ENCODE assay signal across 1 cellular context in the genomic region with DNA sequence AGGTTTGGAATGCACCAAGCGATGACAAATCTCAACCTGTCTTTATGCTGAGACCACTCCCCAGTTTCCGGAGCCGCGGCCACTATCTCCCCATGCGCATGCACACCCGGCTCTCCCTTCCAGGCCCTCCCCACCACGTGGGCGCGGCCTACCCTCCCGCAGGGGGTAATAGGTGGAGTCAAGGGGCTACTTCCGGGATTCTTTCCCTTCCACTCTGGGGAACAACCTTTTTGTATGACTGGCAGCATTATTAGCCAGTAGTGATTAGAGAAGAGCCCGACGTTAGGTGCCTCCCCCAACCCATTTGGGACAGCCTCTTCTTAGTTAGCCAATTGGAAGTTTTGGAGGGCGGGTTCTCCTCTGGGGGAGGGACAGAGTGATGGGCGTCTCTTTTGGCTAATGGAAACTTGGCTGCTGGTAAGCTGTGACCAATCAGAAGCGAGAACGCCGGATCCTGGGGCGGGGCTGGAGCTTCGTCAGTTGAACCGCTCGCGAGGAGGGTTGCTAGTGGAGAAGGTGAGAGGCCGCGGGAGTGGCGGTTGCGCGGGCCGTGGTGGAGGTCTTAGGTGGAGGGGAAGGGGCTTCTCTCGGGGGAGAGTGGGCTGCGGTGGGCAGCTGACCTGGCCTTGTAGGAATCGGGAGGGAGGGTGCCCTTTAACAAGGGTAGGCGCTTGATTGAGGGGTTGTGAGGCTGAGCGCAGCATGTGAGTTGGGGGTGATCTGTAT.
TF ChIP-seq lines count a peak whose summit lies in the region.

A gene with protein sequence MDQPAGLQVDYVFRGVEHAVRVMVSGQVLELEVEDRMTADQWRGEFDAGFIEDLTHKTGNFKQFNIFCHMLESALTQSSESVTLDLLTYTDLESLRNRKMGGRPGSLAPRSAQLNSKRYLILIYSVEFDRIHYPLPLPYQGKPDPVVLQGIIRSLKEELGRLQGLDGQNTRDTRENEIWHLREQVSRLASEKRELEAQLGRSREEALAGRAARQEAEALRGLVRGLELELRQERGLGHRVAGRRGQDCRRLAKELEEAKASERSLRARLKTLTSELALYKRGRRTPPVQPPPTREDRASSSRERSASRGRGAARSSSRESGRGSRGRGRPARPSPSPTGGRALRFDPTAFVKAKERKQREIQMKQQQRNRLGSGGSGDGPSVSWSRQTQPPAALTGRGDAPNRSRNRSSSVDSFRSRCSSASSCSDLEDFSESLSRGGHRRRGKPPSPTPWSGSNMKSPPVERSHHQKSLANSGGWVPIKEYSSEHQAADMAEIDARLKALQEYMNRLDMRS (plus strand): TSS at position 479 of the 726 bp plus-strand sequence. CDS start 7,552 bp downstream, outside the sequence.

TF ChIP-seq in K562, 482 proteins besides CTCF, POLR2A, EP300 and RAD21 (continued from another document and continues in another):
- TF ChIP-seq, protein P1, sequence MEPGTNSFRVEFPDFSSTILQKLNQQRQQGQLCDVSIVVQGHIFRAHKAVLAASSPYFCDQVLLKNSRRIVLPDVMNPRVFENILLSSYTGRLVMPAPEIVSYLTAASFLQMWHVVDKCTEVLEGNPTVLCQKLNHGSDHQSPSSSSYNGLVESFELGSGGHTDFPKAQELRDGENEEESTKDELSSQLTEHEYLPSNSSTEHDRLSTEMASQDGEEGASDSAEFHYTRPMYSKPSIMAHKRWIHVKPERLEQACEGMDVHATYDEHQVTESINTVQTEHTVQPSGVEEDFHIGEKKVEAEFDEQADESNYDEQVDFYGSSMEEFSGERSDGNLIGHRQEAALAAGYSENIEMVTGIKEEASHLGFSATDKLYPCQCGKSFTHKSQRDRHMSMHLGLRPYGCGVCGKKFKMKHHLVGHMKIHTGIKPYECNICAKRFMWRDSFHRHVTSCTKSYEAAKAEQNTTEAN (CRISPR knock-in tag; IDR thresholded peaks at IDR 0.05), result no peak
- no peak for TF ChIP-seq ZZZ3 (IDR thresholded peaks at IDR 0.05)
- TF ChIP-seq KLF16 (IDR thresholded peaks at IDR 0.05), result no peak
- no peak for TF ChIP-seq XRCC3 (IDR thresholded peaks at IDR 0.05)
- TF ChIP-seq GABPB2 (CRISPR knock-in tag; conservative IDR thresholded peaks at IDR 0.05), result no peak
- TF ChIP-seq NFIC (IDR thresholded peaks at IDR 0.05), result no peak
- TF ChIP-seq, protein P2, sequence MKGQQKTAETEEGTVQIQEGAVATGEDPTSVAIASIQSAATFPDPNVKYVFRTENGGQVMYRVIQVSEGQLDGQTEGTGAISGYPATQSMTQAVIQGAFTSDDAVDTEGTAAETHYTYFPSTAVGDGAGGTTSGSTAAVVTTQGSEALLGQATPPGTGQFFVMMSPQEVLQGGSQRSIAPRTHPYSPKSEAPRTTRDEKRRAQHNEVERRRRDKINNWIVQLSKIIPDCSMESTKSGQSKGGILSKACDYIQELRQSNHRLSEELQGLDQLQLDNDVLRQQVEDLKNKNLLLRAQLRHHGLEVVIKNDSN (CRISPR knock-in tag; IDR thresholded peaks at IDR 0.05), result peak; percentile 94
- TF ChIP-seq, protein P3, sequence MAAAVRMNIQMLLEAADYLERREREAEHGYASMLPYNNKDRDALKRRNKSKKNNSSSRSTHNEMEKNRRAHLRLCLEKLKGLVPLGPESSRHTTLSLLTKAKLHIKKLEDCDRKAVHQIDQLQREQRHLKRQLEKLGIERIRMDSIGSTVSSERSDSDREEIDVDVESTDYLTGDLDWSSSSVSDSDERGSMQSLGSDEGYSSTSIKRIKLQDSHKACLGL (CRISPR knock-in tag; IDR thresholded peaks at IDR 0.05; ENCODE audit: borderline replicate concordance, poor library complexity, severe bottlenecking), result peak; percentile 64
- peak; percentile 96 for TF ChIP-seq ELF2 (CRISPR knock-in tag; IDR thresholded peaks at IDR 0.05)
- no peak for TF ChIP-seq RNF2 (IDR thresholded peaks at IDR 0.05)
- no peak for TF ChIP-seq XRCC4 (IDR thresholded peaks at IDR 0.05; ENCODE audit: extremely low read depth, insufficient read depth, insufficient read length)
- TF ChIP-seq, protein P4, sequence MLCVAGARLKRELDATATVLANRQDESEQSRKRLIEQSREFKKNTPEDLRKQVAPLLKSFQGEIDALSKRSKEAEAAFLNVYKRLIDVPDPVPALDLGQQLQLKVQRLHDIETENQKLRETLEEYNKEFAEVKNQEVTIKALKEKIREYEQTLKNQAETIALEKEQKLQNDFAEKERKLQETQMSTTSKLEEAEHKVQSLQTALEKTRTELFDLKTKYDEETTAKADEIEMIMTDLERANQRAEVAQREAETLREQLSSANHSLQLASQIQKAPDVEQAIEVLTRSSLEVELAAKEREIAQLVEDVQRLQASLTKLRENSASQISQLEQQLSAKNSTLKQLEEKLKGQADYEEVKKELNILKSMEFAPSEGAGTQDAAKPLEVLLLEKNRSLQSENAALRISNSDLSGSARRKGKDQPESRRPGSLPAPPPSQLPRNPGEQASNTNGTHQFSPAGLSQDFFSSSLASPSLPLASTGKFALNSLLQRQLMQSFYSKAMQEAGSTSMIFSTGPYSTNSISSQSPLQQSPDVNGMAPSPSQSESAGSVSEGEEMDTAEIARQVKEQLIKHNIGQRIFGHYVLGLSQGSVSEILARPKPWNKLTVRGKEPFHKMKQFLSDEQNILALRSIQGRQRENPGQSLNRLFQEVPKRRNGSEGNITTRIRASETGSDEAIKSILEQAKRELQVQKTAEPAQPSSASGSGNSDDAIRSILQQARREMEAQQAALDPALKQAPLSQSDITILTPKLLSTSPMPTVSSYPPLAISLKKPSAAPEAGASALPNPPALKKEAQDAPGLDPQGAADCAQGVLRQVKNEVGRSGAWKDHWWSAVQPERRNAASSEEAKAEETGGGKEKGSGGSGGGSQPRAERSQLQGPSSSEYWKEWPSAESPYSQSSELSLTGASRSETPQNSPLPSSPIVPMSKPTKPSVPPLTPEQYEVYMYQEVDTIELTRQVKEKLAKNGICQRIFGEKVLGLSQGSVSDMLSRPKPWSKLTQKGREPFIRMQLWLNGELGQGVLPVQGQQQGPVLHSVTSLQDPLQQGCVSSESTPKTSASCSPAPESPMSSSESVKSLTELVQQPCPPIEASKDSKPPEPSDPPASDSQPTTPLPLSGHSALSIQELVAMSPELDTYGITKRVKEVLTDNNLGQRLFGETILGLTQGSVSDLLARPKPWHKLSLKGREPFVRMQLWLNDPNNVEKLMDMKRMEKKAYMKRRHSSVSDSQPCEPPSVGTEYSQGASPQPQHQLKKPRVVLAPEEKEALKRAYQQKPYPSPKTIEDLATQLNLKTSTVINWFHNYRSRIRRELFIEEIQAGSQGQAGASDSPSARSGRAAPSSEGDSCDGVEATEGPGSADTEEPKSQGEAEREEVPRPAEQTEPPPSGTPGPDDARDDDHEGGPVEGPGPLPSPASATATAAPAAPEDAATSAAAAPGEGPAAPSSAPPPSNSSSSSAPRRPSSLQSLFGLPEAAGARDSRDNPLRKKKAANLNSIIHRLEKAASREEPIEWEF (CRISPR knock-in tag; IDR thresholded peaks at IDR 0.05), result no peak
- TF ChIP-seq, protein P5, sequence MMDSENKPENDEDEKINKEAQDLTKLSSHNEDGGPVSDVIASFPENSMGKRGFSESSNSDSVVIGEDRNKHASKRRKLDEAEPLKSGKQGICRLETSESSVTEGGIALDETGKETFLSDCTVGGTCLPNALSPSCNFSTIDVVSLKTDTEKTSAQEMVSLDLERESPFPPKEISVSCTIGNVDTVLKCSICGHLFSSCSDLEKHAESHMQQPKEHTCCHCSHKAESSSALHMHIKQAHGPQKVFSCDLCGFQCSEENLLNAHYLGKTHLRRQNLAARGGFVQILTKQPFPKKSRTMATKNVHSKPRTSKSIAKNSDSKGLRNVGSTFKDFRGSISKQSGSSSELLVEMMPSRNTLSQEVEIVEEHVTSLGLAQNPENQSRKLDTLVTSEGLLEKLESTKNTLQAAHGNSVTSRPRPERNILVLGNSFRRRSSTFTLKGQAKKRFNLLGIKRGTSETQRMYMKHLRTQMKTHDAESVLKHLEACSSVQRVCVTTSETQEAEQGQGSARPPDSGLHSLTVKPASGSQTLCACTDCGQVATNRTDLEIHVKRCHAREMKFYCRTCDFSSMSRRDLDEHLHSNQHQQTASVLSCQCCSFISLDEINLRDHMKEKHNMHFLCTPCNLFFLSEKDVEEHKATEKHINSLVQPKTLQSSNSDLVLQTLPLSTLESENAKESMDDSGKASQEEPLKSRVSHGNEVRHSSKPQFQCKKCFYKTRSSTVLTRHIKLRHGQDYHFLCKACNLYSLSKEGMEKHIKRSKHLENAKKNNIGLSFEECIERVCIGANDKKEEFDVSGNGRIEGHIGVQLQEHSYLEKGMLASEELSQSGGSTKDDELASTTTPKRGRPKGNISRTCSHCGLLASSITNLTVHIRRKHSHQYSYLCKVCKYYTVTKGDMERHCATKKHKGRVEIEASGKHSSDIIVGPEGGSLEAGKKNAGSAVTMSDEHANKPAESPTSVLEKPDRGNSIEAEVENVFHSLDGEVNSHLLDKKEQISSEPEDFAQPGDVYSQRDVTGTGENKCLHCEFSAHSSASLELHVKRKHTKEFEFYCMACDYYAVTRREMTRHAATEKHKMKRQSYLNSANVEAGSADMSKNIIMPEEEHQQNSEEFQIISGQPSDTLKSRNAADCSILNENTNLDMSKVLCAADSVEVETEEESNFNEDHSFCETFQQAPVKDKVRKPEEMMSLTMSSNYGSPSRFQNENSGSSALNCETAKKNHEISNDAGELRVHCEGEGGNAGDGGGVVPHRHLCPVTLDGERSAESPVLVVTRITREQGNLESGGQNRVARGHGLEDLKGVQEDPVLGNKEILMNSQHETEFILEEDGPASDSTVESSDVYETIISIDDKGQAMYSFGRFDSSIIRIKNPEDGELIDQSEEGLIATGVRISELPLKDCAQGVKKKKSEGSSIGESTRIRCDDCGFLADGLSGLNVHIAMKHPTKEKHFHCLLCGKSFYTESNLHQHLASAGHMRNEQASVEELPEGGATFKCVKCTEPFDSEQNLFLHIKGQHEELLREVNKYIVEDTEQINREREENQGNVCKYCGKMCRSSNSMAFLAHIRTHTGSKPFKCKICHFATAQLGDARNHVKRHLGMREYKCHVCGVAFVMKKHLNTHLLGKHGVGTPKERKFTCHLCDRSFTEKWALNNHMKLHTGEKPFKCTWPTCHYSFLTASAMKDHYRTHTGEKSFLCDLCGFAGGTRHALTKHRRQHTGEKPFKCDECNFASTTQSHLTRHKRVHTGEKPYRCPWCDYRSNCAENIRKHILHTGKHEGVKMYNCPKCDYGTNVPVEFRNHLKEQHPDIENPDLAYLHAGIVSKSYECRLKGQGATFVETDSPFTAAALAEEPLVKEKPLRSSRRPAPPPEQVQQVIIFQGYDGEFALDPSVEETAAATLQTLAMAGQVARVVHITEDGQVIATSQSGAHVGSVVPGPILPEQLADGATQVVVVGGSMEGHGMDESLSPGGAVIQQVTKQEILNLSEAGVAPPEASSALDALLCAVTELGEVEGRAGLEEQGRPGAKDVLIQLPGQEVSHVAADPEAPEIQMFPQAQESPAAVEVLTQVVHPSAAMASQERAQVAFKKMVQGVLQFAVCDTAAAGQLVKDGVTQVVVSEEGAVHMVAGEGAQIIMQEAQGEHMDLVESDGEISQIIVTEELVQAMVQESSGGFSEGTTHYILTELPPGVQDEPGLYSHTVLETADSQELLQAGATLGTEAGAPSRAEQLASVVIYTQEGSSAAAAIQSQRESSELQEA (IDR thresholded peaks at IDR 0.05; ENCODE audit: low read depth), result no peak
- TF ChIP-seq, protein P6, sequence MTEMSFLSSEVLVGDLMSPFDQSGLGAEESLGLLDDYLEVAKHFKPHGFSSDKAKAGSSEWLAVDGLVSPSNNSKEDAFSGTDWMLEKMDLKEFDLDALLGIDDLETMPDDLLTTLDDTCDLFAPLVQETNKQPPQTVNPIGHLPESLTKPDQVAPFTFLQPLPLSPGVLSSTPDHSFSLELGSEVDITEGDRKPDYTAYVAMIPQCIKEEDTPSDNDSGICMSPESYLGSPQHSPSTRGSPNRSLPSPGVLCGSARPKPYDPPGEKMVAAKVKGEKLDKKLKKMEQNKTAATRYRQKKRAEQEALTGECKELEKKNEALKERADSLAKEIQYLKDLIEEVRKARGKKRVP (CRISPR knock-in tag; IDR thresholded peaks at IDR 0.05), result 0 out of 2 replicates have a peak, but pooled peaks have one; percentile 34
- no peak for TF ChIP-seq HMG20B (CRISPR knock-in tag; IDR thresholded peaks at IDR 0.05)
- TF ChIP-seq, protein P7, sequence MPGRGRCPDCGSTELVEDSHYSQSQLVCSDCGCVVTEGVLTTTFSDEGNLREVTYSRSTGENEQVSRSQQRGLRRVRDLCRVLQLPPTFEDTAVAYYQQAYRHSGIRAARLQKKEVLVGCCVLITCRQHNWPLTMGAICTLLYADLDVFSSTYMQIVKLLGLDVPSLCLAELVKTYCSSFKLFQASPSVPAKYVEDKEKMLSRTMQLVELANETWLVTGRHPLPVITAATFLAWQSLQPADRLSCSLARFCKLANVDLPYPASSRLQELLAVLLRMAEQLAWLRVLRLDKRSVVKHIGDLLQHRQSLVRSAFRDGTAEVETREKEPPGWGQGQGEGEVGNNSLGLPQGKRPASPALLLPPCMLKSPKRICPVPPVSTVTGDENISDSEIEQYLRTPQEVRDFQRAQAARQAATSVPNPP (IDR thresholded peaks at IDR 0.05; ENCODE audit: borderline replicate concordance, insufficient read depth, insufficient read length), result no peak
- TF ChIP-seq ZNF431 (CRISPR knock-in tag; IDR thresholded peaks at IDR 0.05), result no peak
